28 cellular contexts compared by ENCODE assay signal in genomic region chr12:72433298-72433697, GRCh38.
"Had no signal": no experiment of that assay in that cellular context is flagged by ENCODE, and none has a peak within 500 bp of the region (broad histone marks: within the 10 kb centered on the region; RNA-seq: fewer than 3 reads in every experiment).

No MANE protein-coding gene starts in this region.

- H3K4me1 ChIP-seq: heart left ventricle, left lung, lower lobe of right lung, prostate gland, spleen, tibial nerve, upper lobe of left lung had no signal

- H3K4me3 ChIP-seq: heart left ventricle, left lung, lower lobe of right lung, ovary, prostate gland, skin epidermis, spleen, tibial nerve, upper lobe of left lung had no signal

- H3K27me3 Mint-ChIP-seq: naive B cell; stimulated activated memory B cell treated with anti-CD40 and anti-IgM and Interleukin-4, amounts not matched to agents 10 μg/mL and 1 μg/mL and 100 μg/mL, for 72 hours; stimulated activated naive CD8-positive, alpha-beta T cell treated with anti-CD3 and anti-CD28 coated beads, Interleukin-15, amount 100 ng/mL, for 72 hours had no signal

- H3K27ac ChIP-seq: heart left ventricle, left lung, lower lobe of right lung, ovary, prostate gland, skin epidermis, spleen, tibial nerve, upper lobe of left lung had no signal

- H3K27me3 ChIP-seq: heart left ventricle, left lung, ovary, spleen, tibial nerve, upper lobe of left lung had no signal

- H3K4me3 Mint-ChIP-seq: naive B cell; natural killer cell; stimulated activated memory B cell treated with anti-CD40 and anti-IgM and Interleukin-4, amounts not matched to agents 10 μg/mL and 1 μg/mL and 100 μg/mL, for 72 hours; stimulated activated naive CD8-positive, alpha-beta T cell treated with anti-CD3 and anti-CD28 coated beads, Interleukin-15, amount 100 ng/mL, for 72 hours had no signal

- H3K9me3 ChIP-seq: left lung, lower lobe of right lung, ovary, prostate gland, tibial nerve, upper lobe of left lung had no signal

- H3K4me1 Mint-ChIP-seq: naive B cell; natural killer cell; stimulated activated memory B cell treated with anti-CD40 and anti-IgM and Interleukin-4, amounts not matched to agents 10 μg/mL and 1 μg/mL and 100 μg/mL, for 72 hours; stimulated activated naive CD8-positive, alpha-beta T cell treated with anti-CD3 and anti-CD28 coated beads, Interleukin-15, amount 100 ng/mL, for 72 hours had no signal

- H3K36me3 ChIP-seq: heart left ventricle, left lung, lower lobe of right lung, ovary, prostate gland, spleen, tibial nerve, upper lobe of left lung had no signal

- H3K27ac Mint-ChIP-seq: natural killer cell; stimulated activated memory B cell treated with anti-CD40 and anti-IgM and Interleukin-4, amounts not matched to agents 10 μg/mL and 1 μg/mL and 100 μg/mL, for 72 hours; stimulated activated naive CD8-positive, alpha-beta T cell treated with anti-CD3 and anti-CD28 coated beads, Interleukin-15, amount 100 ng/mL, for 72 hours had no signal

- DNase-seq: heart left ventricle; islet precursor cell; kidney glomerular epithelial cell; left cardiac atrium; left lung; lower lobe of right lung; mammary epithelial cell; mesenchymal stem cell; naive B cell; natural killer cell; ovary; posterior cingulate gyrus; retina; right cardiac atrium; spleen; stimulated activated CD4-positive, alpha-beta T cell treated with anti-CD3 and anti-CD28 coated beads, Interleukin-1b, Interleukin-23, amount 100 ng/mL, for 48 hours; stimulated activated CD4-positive, alpha-beta T cell treated with anti-CD3 and anti-CD28 coated beads, Interleukin-2, amount 100 ng/mL, for 48 hours; stimulated activated CD4-positive, alpha-beta T cell treated with anti-CD3 and anti-CD28 coated beads, Interleukin-4, amount 100 ng/mL, for 4 hours; stimulated activated CD8-positive, alpha-beta memory T cell treated with anti-CD3 and anti-CD28 coated beads, Interleukin-4, amount 100 ng/mL, for 48 hours; stimulated activated naive CD4-positive, alpha-beta T cell treated with Interleukin-2 at 50 U/mL for 16 hours; stimulated activated naive CD8-positive, alpha-beta T cell treated with anti-CD3 and anti-CD28 coated beads, Interleukin-15, amount 100 ng/mL, for 72 hours; substantia nigra; upper lobe of left lung had no signal

- ATAC-seq: heart left ventricle; left cardiac atrium; left lung; lower lobe of right lung; natural killer cell; right cardiac atrium; sciatic nerve; stimulated activated memory B cell treated with anti-CD40 and anti-IgM and Interleukin-4, amounts not matched to agents 10 μg/mL and 1 μg/mL and 100 μg/mL, for 72 hours; stimulated activated naive CD8-positive, alpha-beta T cell treated with anti-CD3 and anti-CD28 coated beads, Interleukin-15, amount 100 ng/mL, for 72 hours had no signal

- H3K9me3 Mint-ChIP-seq: stimulated activated memory B cell treated with anti-CD40 and anti-IgM and Interleukin-4, amounts not matched to agents 10 μg/mL and 1 μg/mL and 100 μg/mL, for 72 hours had no signal

- H3K36me3 Mint-ChIP-seq: naive B cell; natural killer cell; stimulated activated memory B cell treated with anti-CD40 and anti-IgM and Interleukin-4, amounts not matched to agents 10 μg/mL and 1 μg/mL and 100 μg/mL, for 72 hours had no signal
